Comparison of ENCODE assay signal across 8 cellular contexts in the genomic region with DNA sequence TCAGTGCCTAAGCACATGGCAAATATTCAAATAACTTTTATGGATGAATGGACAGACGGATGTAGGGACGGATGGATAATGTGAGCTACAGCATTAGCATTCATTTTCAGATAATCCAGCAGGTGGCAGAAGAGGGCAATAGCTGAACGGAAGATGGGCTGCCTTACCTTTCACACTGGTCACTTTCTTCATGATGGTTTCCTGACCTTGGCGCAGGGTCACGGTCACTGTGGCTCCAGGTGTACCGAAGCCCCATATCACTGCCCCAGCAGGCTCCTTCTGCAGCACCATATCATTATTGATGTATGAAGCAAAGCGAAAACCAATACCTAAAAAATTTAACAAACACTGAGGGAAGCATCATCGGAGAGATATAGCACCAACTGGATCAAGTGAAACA. TPM values are rescaled to one million over a fixed set of nuclear protein-coding genes. Genes with fewer than 3 reads are reported as not detected.
DNase-seq lines count a peak whose midpoint lies in the region; ATAC-seq and TF ChIP-seq lines count a peak whose summit lies in the region.

No MANE protein-coding gene starts in this region.

- H3K9me3 Mint-ChIP-seq in activated CD8-positive, alpha-beta memory T cell treated with anti-CD3 and anti-CD28 coated beads, Interleukin-2, amount 10 ng/mL, durations not matched to agents 7 days and 5 days (ENCODE audit: low read depth): no peaks in the 10 kb centered on the region

- H3K27me3 Mint-ChIP-seq in activated CD8-positive, alpha-beta memory T cell treated with anti-CD3 and anti-CD28 coated beads, Interleukin-2, amount 10 ng/mL, durations not matched to agents 7 days and 5 days: no peaks in the 10 kb centered on the region

- H3K36me3 Mint-ChIP-seq in activated CD8-positive, alpha-beta memory T cell treated with anti-CD3 and anti-CD28 coated beads, Interleukin-2, amount 10 ng/mL, durations not matched to agents 7 days and 5 days: peaks cover 1% of the 10 kb centered on the region

- H3K27ac Mint-ChIP-seq in activated CD8-positive, alpha-beta memory T cell treated with anti-CD3 and anti-CD28 coated beads, Interleukin-2, amount 10 ng/mL, durations not matched to agents 7 days and 5 days: no peak overlapping the region

- peak; percentile 47 for DNase-seq in 8988T
- DNase-seq in G401 (ENCODE audit: low spot score): peak; percentile 66
- DNase-seq in NCI-H748 treated with DMSO at 0.1 percent for 48 hours (lab: John Stamatoyannopoulos, UW): peak; percentile 18
- DNase-seq in activated CD8-positive, alpha-beta memory T cell treated with anti-CD3 and anti-CD28 coated beads, Interleukin-2, amount 10 ng/mL, durations not matched to agents 7 days and 5 days: peak; percentile 56
- peak; percentile 56 for DNase-seq in fibroblast of villous mesenchyme (ENCODE audit: low read depth)
- DNase-seq in pulmonary artery endothelial cell (ENCODE audit: low read depth, low spot score): peak; percentile 24
- DNase-seq in mesenteric fat pad (ENCODE audit: low spot score): no peak

- H3K4me3 Mint-ChIP-seq in activated CD8-positive, alpha-beta memory T cell treated with anti-CD3 and anti-CD28 coated beads, Interleukin-2, amount 10 ng/mL, durations not matched to agents 7 days and 5 days: no peak overlapping the region

- TF ChIP-seq CTCF in fibroblast of villous mesenchyme (IDR thresholded peaks at IDR 0.05; ENCODE audit: insufficient read depth, low read depth, low read length): peak; percentile 54

- in situ Hi-C loops in G401 (cut with HindIII; ENCODE audit: low sequenced_read_pairs): no loop called here

- CTCF ChIA-PET in activated CD8-positive, alpha-beta memory T cell treated with anti-CD3 and anti-CD28 coated beads, Interleukin-2, amount 10 ng/mL, durations not matched to agents 7 days and 5 days (lab: Charles Lee): interaction anchor here (0.6 to 6.6 kb wide), 34 partner anchors 9 to 267 kb away, joined by 3 to 78 read pairs (median 5); a partner anchor contains a TSS

- H3K4me1 Mint-ChIP-seq in activated CD8-positive, alpha-beta memory T cell treated with anti-CD3 and anti-CD28 coated beads, Interleukin-2, amount 10 ng/mL, durations not matched to agents 7 days and 5 days: peaks cover 22% of the 10 kb centered on the region

- H3K4me3 ChIP-seq in fibroblast of villous mesenchyme (ENCODE audit: low read depth, low read length): no peak overlapping the region

- peak; percentile 29 for ATAC-seq in HG03025 (IDR thresholded peaks at IDR 0.05; ENCODE audit: low FRiP score, unreplicated experiment)
- ATAC-seq in activated CD8-positive, alpha-beta memory T cell treated with anti-CD3 and anti-CD28 coated beads, Interleukin-2, amount 10 ng/mL, durations not matched to agents 7 days and 5 days: no peak

RNA-seq across cellular contexts. Expression of a gene that starts 4.3 kb away (rescaled TPM):
- 3.8 and 5.9 TPM in 2 replicates for total RNA-seq in G401 (2014; rRNA removed; shearing (Covaris generic))
- 1 to 10 TPM; 3.8 to 4.1 TPM for total RNA-seq in activated CD8-positive, alpha-beta memory T cell treated with anti-CD3 and anti-CD28 coated beads, Interleukin-2, amount 10 ng/mL, durations not matched to agents 7 days and 5 days
- total RNA-seq in fibroblast of villous mesenchyme: 6.4 and 9.5 TPM in 2 replicates
- total RNA-seq in pulmonary artery endothelial cell: 19.0 and 26.0 TPM in 2 replicates
- total RNA-seq in mesenteric fat pad: 28.2 TPM

RNA-seq across cellular contexts. Expression of a gene that starts 4.5 kb away (rescaled TPM):
- total RNA-seq in G401 (2014; rRNA removed; shearing (Covaris generic)): 28.8 and 36.9 TPM in 2 replicates
- 1 to 10 TPM; 2.4 to 2.9 TPM for total RNA-seq in activated CD8-positive, alpha-beta memory T cell treated with anti-CD3 and anti-CD28 coated beads, Interleukin-2, amount 10 ng/mL, durations not matched to agents 7 days and 5 days
- total RNA-seq in fibroblast of villous mesenchyme (12.1 and 13.5 TPM in 2 replicates), pulmonary artery endothelial cell (6.3 and 6.8 TPM in 2 replicates), mesenteric fat pad (4.0 TPM)

RNA-seq across cellular contexts. Expression of a gene that starts 46.5 kb away (rescaled TPM):
- total RNA-seq in G401 (2014; rRNA removed; shearing (Covaris generic)): 8.7 and 13.0 TPM in 2 replicates
- 10 to 100 TPM; 44.5 to 48.5 TPM for total RNA-seq in activated CD8-positive, alpha-beta memory T cell treated with anti-CD3 and anti-CD28 coated beads, Interleukin-2, amount 10 ng/mL, durations not matched to agents 7 days and 5 days
- 24.2 and 30.9 TPM in 2 replicates for total RNA-seq in fibroblast of villous mesenchyme
- 16.1 and 19.4 TPM in 2 replicates for total RNA-seq in pulmonary artery endothelial cell
- 32.7 TPM for total RNA-seq in mesenteric fat pad

RNA-seq across cellular contexts. Expression of a gene that starts 58.0 kb away (rescaled TPM):
- not detected in 2 replicates for total RNA-seq in G401 (2014; rRNA removed; shearing (Covaris generic))
- total RNA-seq in activated CD8-positive, alpha-beta memory T cell treated with anti-CD3 and anti-CD28 coated beads, Interleukin-2, amount 10 ng/mL, durations not matched to agents 7 days and 5 days: not detected
- total RNA-seq in fibroblast of villous mesenchyme (under 0.01 TPM in 1 of 2 replicates, not detected in the other), pulmonary artery endothelial cell (not detected in 2 replicates), mesenteric fat pad (not detected)
